ENCODE assay signal across 8 cellular contexts in the genomic region with DNA sequence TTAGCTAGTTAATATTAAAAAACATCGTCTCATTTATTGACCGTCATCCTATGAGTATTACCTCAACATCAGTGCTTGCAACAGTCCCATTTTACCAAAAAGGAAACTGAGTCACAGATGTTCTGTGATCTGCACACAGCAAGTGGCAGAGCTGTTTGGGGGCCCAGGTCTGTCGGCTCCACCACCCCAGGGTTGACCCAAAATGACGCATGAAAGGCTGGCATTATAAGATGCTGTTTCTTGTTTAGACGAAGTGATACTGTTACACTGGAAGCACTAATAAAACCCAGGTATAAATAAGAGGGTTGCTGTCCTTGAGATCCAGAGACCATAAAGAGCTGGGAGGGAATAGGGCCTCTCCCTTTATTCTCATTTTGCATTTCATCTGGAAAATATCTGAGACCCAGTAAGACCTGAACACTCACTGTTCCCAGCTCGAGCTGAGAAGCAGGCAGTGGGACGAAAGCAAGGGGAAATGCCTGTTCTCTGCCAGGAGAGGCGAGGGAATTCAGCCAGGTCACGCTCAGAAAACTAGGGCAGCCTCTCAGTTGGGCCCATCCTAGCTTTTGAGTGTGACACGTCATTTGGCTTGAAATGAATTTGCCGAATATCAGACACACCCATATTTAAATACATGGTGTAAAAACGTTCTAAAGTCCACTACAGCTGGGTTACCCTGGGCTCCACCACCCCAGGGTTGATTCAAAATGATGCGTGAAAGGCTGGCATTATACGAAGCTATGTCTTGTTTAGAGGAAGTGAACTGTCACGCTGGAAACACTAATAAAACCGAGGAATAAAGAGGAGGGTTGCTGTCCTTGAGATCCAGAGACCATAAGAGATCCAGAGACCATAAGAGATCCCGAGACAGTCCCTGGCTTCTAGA. TPM values are rescaled to one million over a fixed set of nuclear protein-coding genes. Genes with fewer than 3 reads are reported as not detected.
DNase-seq lines count a peak whose midpoint lies in the region; ATAC-seq and TF ChIP-seq lines count a peak whose summit lies in the region.

No MANE protein-coding gene starts in this region.

- no peak overlapping the region for H3K4me3 ChIP-seq in thyroid gland (replicated peaks in 1 of 3)

- 50 to 72% methylated on average over 17 of the region's 17 CpGs for WGBS in thyroid gland, 2 donors

- no peaks in the 10 kb centered on the region for H3K27me3 ChIP-seq in thyroid gland

- intact Hi-C loops in thyroid gland (cut with DNase I): no loop called here

- TF ChIP-seq POLR2A in GM19099 (IDR thresholded peaks at IDR 0.05; ENCODE audit: extremely low read depth, insufficient read length, low read depth) (peak; percentile 19), thyroid gland (IDR thresholded peaks at IDR 0.05) (peak in 1 of 2 donors; percentile 42)

- no peak for ATAC-seq in HG03097 (IDR thresholded peaks at IDR 0.05; ENCODE audit: low FRiP score, unreplicated experiment)

- DNase-seq in astrocyte of the hippocampus (ENCODE audit: low read depth, low spot score): peak; percentile 19
- DNase-seq in kidney tubule cell (ENCODE audit: low spot score): peak; percentile 58
- DNase-seq in thyroid gland: peak; percentile 86 to 89
- DNase-seq in NCI-H2081 treated with DMSO at 0.1 percent for 48 hours (lab: John Stamatoyannopoulos, UW): no peak
- DNase-seq in MV-4-11 (lab: John Stamatoyannopoulos, UW): no peak

- TF ChIP-seq CTCF in 22Rv1 (IDR thresholded peaks at IDR 0.05) (no peak), thyroid gland (IDR thresholded peaks at IDR 0.05) (no peak)

- no peaks in the 10 kb centered on the region for H3K36me3 ChIP-seq in thyroid gland

- H3K4me1 ChIP-seq in thyroid gland: peaks cover 24 to 44% of the 10 kb centered on the region in 2 donors

- no peaks in the 10 kb centered on the region for H3K9me3 ChIP-seq in thyroid gland

- H3K27ac ChIP-seq in 22Rv1 (peak overlapping the region; percentile 35), thyroid gland (peak overlapping the region in 1 of 3 donors; percentile 71)

RNA-seq across cellular contexts. Expression of a gene that starts 1.4 kb away (rescaled TPM):
- total RNA-seq in thyroid gland: 10 to 100 TPM; 14.3 to 33.6 (median 21.7) TPM

RNA-seq across cellular contexts. Expression of a gene that starts 16.4 kb away (rescaled TPM):
- 10 to 100 TPM; 11.2 to 60.9 (median 17.8) TPM for total RNA-seq in thyroid gland

RNA-seq across cellular contexts. Expression of a gene that starts 16.5 kb away (rescaled TPM):
- total RNA-seq in thyroid gland: 10 to 100 TPM; 20.1 to 31.2 (median 27.0) TPM

RNA-seq across cellular contexts. Expression of a gene that starts 26.1 kb away (rescaled TPM):
- 10 to 100 TPM; 12.8 to 13.3 (median 12.9) TPM for total RNA-seq in thyroid gland

Comparison
In these comparisons a context has a peak if more than half of its experiments do, and no peak if none do; other contexts are left out.
1. DNase-seq: peak in astrocyte of the hippocampus (single experiment), kidney tubule cell (single experiment) and thyroid gland (2 of 2); none in NCI-H2081 treated with DMSO at 0.1 percent for 48 hours (single experiment) and MV-4-11 (single experiment).